22 cellular contexts compared by ENCODE assay signal in the genomic region with DNA sequence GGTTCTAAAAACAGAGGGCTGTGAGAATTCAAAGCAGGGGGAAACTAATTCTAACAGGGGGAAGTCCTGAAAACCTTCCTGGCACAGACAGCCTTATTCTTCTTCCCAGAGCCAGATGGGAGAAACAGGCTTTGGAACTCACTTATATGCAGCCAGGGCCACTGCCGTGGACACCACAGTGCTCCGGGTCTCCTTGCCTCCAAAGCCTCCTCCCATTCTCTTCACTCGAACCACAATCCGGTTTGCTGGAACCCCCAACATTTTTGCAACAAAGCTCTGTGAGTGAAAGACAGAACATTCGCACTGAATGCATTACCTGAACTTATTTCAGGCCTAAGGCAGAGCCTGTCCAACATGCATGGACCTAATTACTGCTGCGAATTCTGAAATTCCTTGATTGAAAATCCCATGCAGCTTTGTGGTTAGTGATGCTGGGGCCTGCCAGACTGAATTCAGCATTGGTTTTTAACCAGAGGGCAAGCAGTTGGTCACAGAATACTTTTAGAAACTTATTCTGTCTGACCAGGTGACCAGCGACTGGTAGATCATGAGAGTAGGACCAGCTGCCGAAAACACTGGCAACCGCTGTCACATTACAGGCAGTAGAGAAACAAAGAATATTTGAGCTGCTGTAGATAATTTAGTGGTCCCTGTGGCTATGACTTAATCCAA. TPM values are rescaled to one million over a fixed set of nuclear protein-coding genes. Genes with fewer than 3 reads are reported as not detected.
DNase-seq lines count a peak whose midpoint lies in the region; ATAC-seq and TF ChIP-seq lines count a peak whose summit lies in the region.
"Had no signal": no experiment of that assay in that cellular context is flagged by ENCODE, and none has a peak within 500 bp of the region (broad histone marks: within the 10 kb centered on the region; RNA-seq: fewer than 3 reads in every experiment).

No MANE protein-coding gene starts in this region.

- no peaks in the 10 kb centered on the region for H3K27me3 ChIP-seq in breast epithelium
- no peaks in the 10 kb centered on the region for H3K27me3 ChIP-seq in endodermal cell (ENCODE audit: control insufficient read depth, insufficient read depth, low read length, poor library complexity, severe bottlenecking)
- H3K27me3 ChIP-seq: BE2C; BLaER1 treated with 17β-estradiol and CSF1 and Interleukin-3, amounts not matched to agents 10 nM and 100 nM had no signal

- H3K4me1 ChIP-seq in breast epithelium (no peaks in the 10 kb centered on the region), endodermal cell (ENCODE audit: control insufficient read depth, insufficient read depth, low read length) (no peaks in the 10 kb centered on the region)
- H3K4me1 ChIP-seq: BE2C; BLaER1 treated with 17β-estradiol and CSF1 and Interleukin-3, amounts not matched to agents 10 nM and 100 nM had no signal

- H3K36me3 Mint-ChIP-seq in MCF 10A (ENCODE audit: insufficient read depth, unreplicated experiment) (peaks cover 30% of the 10 kb centered on the region), endodermal cell (ENCODE audit: low read depth) (peaks cover 2% of the 10 kb centered on the region), glutamatergic neuron (ENCODE audit: unreplicated experiment) (no peaks in the 10 kb centered on the region)
- no peaks in the 10 kb centered on the region for H3K36me3 Mint-ChIP-seq in activated CD4-positive, alpha-beta T cell treated with anti-CD3 and anti-CD28 coated beads for 36 hours (ENCODE audit: low read depth)
- H3K36me3 Mint-ChIP-seq: CD14-positive monocyte; CD8-positive, alpha-beta memory T cell had no signal

- H3K27ac Mint-ChIP-seq in MCF 10A (ENCODE audit: low read depth, unreplicated experiment) (no peak overlapping the region), endodermal cell (no peak overlapping the region), glutamatergic neuron (ENCODE audit: unreplicated experiment) (no peak overlapping the region)
- H3K27ac Mint-ChIP-seq in activated CD4-positive, alpha-beta T cell treated with anti-CD3 and anti-CD28 coated beads for 36 hours, result no peak overlapping the region
- H3K27ac Mint-ChIP-seq: CD14-positive monocyte; CD4-positive, alpha-beta T cell had no signal

- no peak overlapping the region for H3K9ac ChIP-seq in endodermal cell (ENCODE audit: extremely low read depth, low read length, poor library complexity, severe bottlenecking)
- H3K9ac ChIP-seq: BLaER1 treated with 17β-estradiol and CSF1 and Interleukin-3, amounts not matched to agents 10 nM and 100 nM; GM23248 had no signal

- no peaks in the 10 kb centered on the region for H3K9me3 Mint-ChIP-seq in MCF 10A (ENCODE audit: unreplicated experiment)
- H3K9me3 Mint-ChIP-seq in endodermal cell, result no peaks in the 10 kb centered on the region
- H3K9me3 Mint-ChIP-seq in glutamatergic neuron (ENCODE audit: unreplicated experiment), result peaks cover 2% of the 10 kb centered on the region
- no peaks in the 10 kb centered on the region for H3K9me3 Mint-ChIP-seq in activated CD4-positive, alpha-beta T cell treated with anti-CD3 and anti-CD28 coated beads for 36 hours (ENCODE audit: low read depth)
- H3K9me3 Mint-ChIP-seq: CD4-positive, alpha-beta T cell; CD8-positive, alpha-beta memory T cell had no signal

- H3K27me3 Mint-ChIP-seq in MCF 10A (ENCODE audit: insufficient read depth, unreplicated experiment), result no peaks in the 10 kb centered on the region
- no peaks in the 10 kb centered on the region for H3K27me3 Mint-ChIP-seq in endodermal cell (ENCODE audit: insufficient read depth)
- H3K27me3 Mint-ChIP-seq in glutamatergic neuron (ENCODE audit: unreplicated experiment), result no peaks in the 10 kb centered on the region
- no peaks in the 10 kb centered on the region for H3K27me3 Mint-ChIP-seq in activated CD4-positive, alpha-beta T cell treated with anti-CD3 and anti-CD28 coated beads for 36 hours

- H3K9me3 ChIP-seq in breast epithelium (no peaks in the 10 kb centered on the region), endodermal cell (ENCODE audit: control insufficient read depth, low read length) (no peaks in the 10 kb centered on the region)
- H3K9me3 ChIP-seq: BE2C; BLaER1 treated with 17β-estradiol and CSF1 and Interleukin-3, amounts not matched to agents 10 nM and 100 nM had no signal

- no TSS peak for BruUV-seq in MCF 10A (replicated peaks; lab: Mats Ljungman, UMichigan)

- TF ChIP-seq CTCF in breast epithelium (IDR thresholded peaks at IDR 0.05) (no peak), MCF 10A (IDR thresholded peaks at IDR 0.05; ENCODE audit: unreplicated experiment) (no peak), endodermal cell (conservative IDR thresholded peaks at IDR 0.05) (no peak), glutamatergic neuron (IDR thresholded peaks at IDR 0.05; ENCODE audit: partially characterized antibody, unreplicated experiment) (no peak)

- H3K4me3 ChIP-seq in breast epithelium (no peak overlapping the region), endodermal cell (ENCODE audit: low read length) (no peak overlapping the region)
- H3K4me3 ChIP-seq: BLaER1 treated with 17β-estradiol and CSF1 and Interleukin-3, amounts not matched to agents 10 nM and 100 nM; GM12878; GM23248 had no signal

- POLR2A ChIA-PET in MCF 10A (lab: Yijun Ruan, JAX) (interaction anchor here (2.0 to 2.2 kb wide), 2 partner anchors 13 to 24 kb away, joined by 5 to 6 read pairs; no protein-coding TSS in a partner anchor), HEK293T (lab: Yijun Ruan, JAX) (no interaction called here)
- POLR2A ChIA-PET in activated CD4-positive, alpha-beta T cell treated with anti-CD3 and anti-CD28 coated beads for 36 hours (lab: Charles Lee), result no interaction called here

- no peak for TF ChIP-seq POLR2A in breast epithelium (IDR thresholded peaks at IDR 0.05)

- CTCF ChIA-PET in MCF 10A (lab: Yijun Ruan, JAX) (interaction anchor here (0.6 to 1.2 kb wide), 5 partner anchors 10 to 416 kb away, joined by 3 to 6 read pairs (median 4); no protein-coding TSS in a partner anchor), HEK293T (lab: Yijun Ruan, JAX) (no interaction called here)
- CTCF ChIA-PET in activated CD4-positive, alpha-beta T cell treated with anti-CD3 and anti-CD28 coated beads for 36 hours (lab: Charles Lee), result no interaction called here

- WGBS in endodermal cell (ENCODE audit: insufficient coverage in 1 of 2, insufficient read length in 1 of 2), 2 experiments, result 91 to 99% methylated on average over 9 of the region's 9 CpGs

- H3K4me1 Mint-ChIP-seq in MCF 10A (ENCODE audit: insufficient read depth, unreplicated experiment) (no peaks in the 10 kb centered on the region), endodermal cell (no peaks in the 10 kb centered on the region), glutamatergic neuron (ENCODE audit: low read depth, unreplicated experiment) (no peaks in the 10 kb centered on the region)
- no peaks in the 10 kb centered on the region for H3K4me1 Mint-ChIP-seq in activated CD4-positive, alpha-beta T cell treated with anti-CD3 and anti-CD28 coated beads for 36 hours
- H3K4me1 Mint-ChIP-seq: CD14-positive monocyte; CD8-positive, alpha-beta memory T cell had no signal

- DNase-seq in breast epithelium (ENCODE audit: low spot score in 2 of 2) (no peak), MCF 10A (ENCODE audit: unreplicated experiment) (no peak), endodermal cell (peak; percentile 15), myocyte (ENCODE audit: low read depth) (peak; percentile 81), glutamatergic neuron (no peak), HEK293T (ENCODE audit: extremely low spot score) (no peak)
- DNase-seq in activated CD4-positive, alpha-beta T cell treated with anti-CD3 and anti-CD28 coated beads for 36 hours, result no peak
- DNase-seq: AML-193; BE2C; CD4-positive, alpha-beta T cell; CD8-positive, alpha-beta memory T cell; DMS 273 treated with DMSO at 0.1 percent for 48 hours; DMS79; EL; GDM1; GM23248; H7; HCEC 1CT had no signal

- ATAC-seq in activated CD4-positive, alpha-beta T cell treated with anti-CD3 and anti-CD28 coated beads for 36 hours, result no peak
- ATAC-seq: GM12878 had no signal

- H3K4me3 Mint-ChIP-seq in MCF 10A (ENCODE audit: unreplicated experiment) (no peak overlapping the region), endodermal cell (no peak overlapping the region), glutamatergic neuron (ENCODE audit: unreplicated experiment) (no peak overlapping the region)
- no peak overlapping the region for H3K4me3 Mint-ChIP-seq in activated CD4-positive, alpha-beta T cell treated with anti-CD3 and anti-CD28 coated beads for 36 hours
- H3K4me3 Mint-ChIP-seq: CD14-positive monocyte; CD4-positive, alpha-beta T cell; CD8-positive, alpha-beta memory T cell had no signal

- no peaks in the 10 kb centered on the region for H3K36me3 ChIP-seq in breast epithelium
- no peaks in the 10 kb centered on the region for H3K36me3 ChIP-seq in endodermal cell (ENCODE audit: control insufficient read depth, insufficient read depth, low read length)
- H3K36me3 ChIP-seq: BE2C; BLaER1 treated with 17β-estradiol and CSF1 and Interleukin-3, amounts not matched to agents 10 nM and 100 nM had no signal

- intact Hi-C loops in breast epithelium (cut with DNase I; ENCODE audit: low total_unique reads), result no loop called here
- intact Hi-C loops in MCF 10A (cut with micrococcal nuclease), result no loop called here
- intact Hi-C loops in activated CD4-positive, alpha-beta T cell treated with anti-CD3 and anti-CD28 coated beads for 36 hours (cut with DNase I, micrococcal nuclease), result no loop called here

- H3K27ac ChIP-seq in breast epithelium, result peak overlapping the region; percentile 2 to 8
- H3K27ac ChIP-seq in endodermal cell (ENCODE audit: low read depth, low read length), result no peak overlapping the region
- H3K27ac ChIP-seq: 22Rv1; BLaER1 treated with 17β-estradiol and CSF1 and Interleukin-3, amounts not matched to agents 10 nM and 100 nM; GM23248 had no signal

TF ChIP-seq in HEK293T, 16 proteins besides CTCF, POLR2A, EP300 and RAD21:
- no peak for TF ChIP-seq ARNT (IDR thresholded peaks at IDR 0.05)

RNA-seq across cellular contexts. Expression of a gene that starts 48.6 kb away (rescaled TPM):
- total RNA-seq in breast epithelium, result 1 to 10 TPM in 2 of 3 donors, under 1 TPM in 1; 0.16 to 6.9 (median 1.3) TPM
- total RNA-seq in MCF 10A (2022), result 29.3 and 47.5 TPM in 2 replicates
- 1 to 10 TPM; 1.9 to 4.0 TPM for total RNA-seq in endodermal cell
- polyA plus RNA-seq in endodermal cell (2013, experiment 1 of 2), result 0.61 TPM
- 0.41 TPM for polyA plus RNA-seq in endodermal cell (2013, experiment 2 of 2)
- 0.32 and 0.52 TPM in 2 replicates for total RNA-seq in myocyte
- polyA plus RNA-seq in myocyte (2012), result 0.23 TPM
- total RNA-seq in glutamatergic neuron (ENCODE audit: unreplicated experiment), result 1.3 TPM
- under 1 TPM in 1 of 2 experiments, not detected in 1; 0.11 TPM for total RNA-seq in activated CD4-positive, alpha-beta T cell treated with anti-CD3 and anti-CD28 coated beads for 36 hours
- total RNA-seq: CD8-positive, alpha-beta memory T cell; GM12878 had no signal
- polyA plus RNA-seq: CD14-positive monocyte; CD8-positive, alpha-beta memory T cell had no signal

Comparison
In these comparisons a context has a peak if more than half of its experiments do, and no peak if none do; other contexts are left out.
1. DNase-seq: peak in endodermal cell (single experiment) and myocyte (single experiment); none in breast epithelium (0 of 2), MCF 10A (single experiment), glutamatergic neuron (single experiment), activated CD4-positive, alpha-beta T cell treated with anti-CD3 and anti-CD28 coated beads for 36 hours (single experiment) and HEK293T (single experiment).